In the genomic region with DNA sequence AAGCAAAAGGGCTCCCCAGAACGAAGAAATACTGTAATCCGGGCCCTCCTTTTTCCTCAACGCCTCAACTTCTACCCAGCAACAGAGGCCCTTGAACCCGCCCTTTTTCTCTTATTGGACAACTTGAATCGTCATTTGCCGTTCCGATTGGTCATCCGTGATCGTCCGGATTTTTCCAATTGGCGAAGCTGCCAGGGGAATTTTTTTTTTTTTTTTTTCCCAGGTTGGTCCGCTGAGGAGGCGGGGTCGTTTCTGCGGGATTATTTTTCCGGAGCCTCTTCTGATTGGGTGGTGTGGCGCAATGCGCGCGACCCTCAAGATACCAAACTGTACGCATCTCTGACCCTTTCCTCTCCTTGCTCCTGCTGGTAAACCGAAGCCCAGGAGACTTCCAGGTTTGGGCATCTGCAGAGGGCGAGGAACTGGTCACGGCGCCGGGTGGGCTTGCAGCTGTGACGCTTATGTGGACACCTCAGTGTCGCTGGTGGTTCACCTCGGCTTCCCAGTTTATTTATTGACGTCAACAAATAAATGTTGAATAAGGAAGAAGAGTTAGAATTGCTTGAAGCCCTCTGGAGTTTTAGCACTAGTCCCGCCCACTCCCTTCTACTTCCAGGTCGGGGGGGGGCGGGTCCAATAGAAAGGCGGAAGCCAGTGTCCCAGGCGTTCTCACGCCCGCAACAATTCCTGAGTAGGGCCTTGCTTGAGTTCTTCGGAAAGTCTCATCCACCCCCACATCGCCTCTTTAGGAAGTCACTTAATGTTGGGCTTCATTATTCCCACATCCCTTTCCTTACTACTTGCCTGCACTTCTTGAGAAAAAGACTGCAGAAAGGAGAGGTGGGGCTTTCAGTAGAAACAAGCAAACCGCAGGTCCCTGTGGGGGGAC, we compare ENCODE assay signal across 8 cellular contexts. TPM values are rescaled to one million over a fixed set of nuclear protein-coding genes. Genes with fewer than 3 reads are reported as not detected.
DNase-seq lines count a peak whose midpoint lies in the region; ATAC-seq, FAIRE-seq and TF ChIP-seq lines count a peak whose summit lies in the region.

A gene with protein sequence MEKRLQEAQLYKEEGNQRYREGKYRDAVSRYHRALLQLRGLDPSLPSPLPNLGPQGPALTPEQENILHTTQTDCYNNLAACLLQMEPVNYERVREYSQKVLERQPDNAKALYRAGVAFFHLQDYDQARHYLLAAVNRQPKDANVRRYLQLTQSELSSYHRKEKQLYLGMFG (plus strand): TSS at position 654 of the 889 bp plus-strand sequence. CDS start 363 bp downstream, outside the sequence.

- in situ Hi-C loops in ACHN (cut with HindIII; ENCODE audit: low pct_ligation_motif_present, low pct_unique_long_range_greater_than_20kb, low sequenced_read_pairs), result no loop called here

- H3F3A ChIP-seq in smooth muscle cell (ENCODE audit: low read depth), result peaks cover 17% of the 10 kb centered on the region

- peak within 1 kb of the TSS; percentile 99 for H3K4me2 ChIP-seq in smooth muscle cell

- no peak for FAIRE-seq in bronchial epithelial cell (lab: Jason Lieb, UNC)

- peak within 1 kb of the TSS; percentile 77 for H3K9ac ChIP-seq in smooth muscle cell (ENCODE audit: low read depth)

- TF ChIP-seq CTCF in WI38 (IDR thresholded peaks at IDR 0.05; ENCODE audit: low read depth, low read length) (no peak), bronchial epithelial cell (IDR thresholded peaks at IDR 0.05; ENCODE audit: insufficient read depth, low read length, severe bottlenecking) (no peak), smooth muscle cell (IDR thresholded peaks at IDR 0.05; ENCODE audit: borderline replicate concordance, insufficient read depth, poor library complexity, severe bottlenecking) (no peak)

- H3K79me2 ChIP-seq in smooth muscle cell (ENCODE audit: low read depth), result peaks cover 82% of the 10 kb centered on the region

- H2AFZ ChIP-seq in smooth muscle cell (ENCODE audit: low read depth), result peak within 1 kb of the TSS; percentile 98

- WGBS in smooth muscle cell (ENCODE audit: low lambda C conversion rate), result under 1% methylated on average over 40 of the region's 40 CpGs

- H3K4me3 ChIP-seq in WI38 (ENCODE audit: low read depth, low read length) (peak within 1 kb of the TSS; percentile 83), bronchial epithelial cell (ENCODE audit: low read depth, low read length) (peak within 1 kb of the TSS; percentile 92), smooth muscle cell (peak within 1 kb of the TSS; percentile 87)

- H3K27me3 ChIP-seq in bronchial epithelial cell (ENCODE audit: control insufficient read depth, insufficient read depth, low read length) (no peaks in the 10 kb centered on the region), smooth muscle cell (ENCODE audit: low read depth) (no peaks in the 10 kb centered on the region)

- peak; percentile 68 for ATAC-seq in GM18907 (IDR thresholded peaks at IDR 0.05; ENCODE audit: unreplicated experiment)
- peak; percentile 50 for ATAC-seq in HG03159 (IDR thresholded peaks at IDR 0.05; ENCODE audit: unreplicated experiment)

- H3K9me3 ChIP-seq in smooth muscle cell (replicated peaks; ENCODE audit: low read depth), result no peaks in the 10 kb centered on the region

- DNase-seq in ACHN, result peak; percentile 96
- DNase-seq in NCI-H2227 treated with DMSO at 0.1 percent for 48 hours (lab: John Stamatoyannopoulos, UW), result peak; percentile 99
- peak; percentile 94 for DNase-seq in bronchial epithelial cell (ENCODE audit: low read depth)
- peak; percentile 82 for DNase-seq in iPS-NIHi7 (ENCODE audit: extremely low spot score)
- DNase-seq in smooth muscle cell (lab: John Stamatoyannopoulos, UW; ENCODE audit: unreplicated experiment), result peak; percentile 86

- peaks cover 5% of the 10 kb centered on the region for H3K36me3 ChIP-seq in bronchial epithelial cell (ENCODE audit: control insufficient read depth, insufficient read depth, low read length)
- no peaks in the 10 kb centered on the region for H3K36me3 ChIP-seq in smooth muscle cell (ENCODE audit: low read depth)

- H3K4me1 ChIP-seq in smooth muscle cell (ENCODE audit: low read depth), result peaks cover 27% of the 10 kb centered on the region

- H4K20me1 ChIP-seq in smooth muscle cell (ENCODE audit: low read depth), result peaks cover 42% of the 10 kb centered on the region

- H3K27ac ChIP-seq in smooth muscle cell (ENCODE audit: low read depth), result peak within 1 kb of the TSS; percentile 89

RNA-seq across cellular contexts. Expression of the gene that starts here (rescaled TPM):
- 21.4 and 27.4 TPM in 2 replicates for total RNA-seq in bronchial epithelial cell
- total RNA-seq in smooth muscle cell, result 20.1 and 53.0 TPM in 2 replicates
- polyA plus RNA-seq in smooth muscle cell, result 46.9 and 49.3 TPM in 2 replicates

Comparison
In these comparisons a context has a peak if more than half of its experiments do, and no peak if none do; other contexts are left out.
1. Peak in every context shown above with its lines: DNase-seq, ATAC-seq, H3K4me3 ChIP-seq and H3K27ac ChIP-seq.